Comparison of ENCODE assay signal across 11 cellular contexts in the genomic region with DNA sequence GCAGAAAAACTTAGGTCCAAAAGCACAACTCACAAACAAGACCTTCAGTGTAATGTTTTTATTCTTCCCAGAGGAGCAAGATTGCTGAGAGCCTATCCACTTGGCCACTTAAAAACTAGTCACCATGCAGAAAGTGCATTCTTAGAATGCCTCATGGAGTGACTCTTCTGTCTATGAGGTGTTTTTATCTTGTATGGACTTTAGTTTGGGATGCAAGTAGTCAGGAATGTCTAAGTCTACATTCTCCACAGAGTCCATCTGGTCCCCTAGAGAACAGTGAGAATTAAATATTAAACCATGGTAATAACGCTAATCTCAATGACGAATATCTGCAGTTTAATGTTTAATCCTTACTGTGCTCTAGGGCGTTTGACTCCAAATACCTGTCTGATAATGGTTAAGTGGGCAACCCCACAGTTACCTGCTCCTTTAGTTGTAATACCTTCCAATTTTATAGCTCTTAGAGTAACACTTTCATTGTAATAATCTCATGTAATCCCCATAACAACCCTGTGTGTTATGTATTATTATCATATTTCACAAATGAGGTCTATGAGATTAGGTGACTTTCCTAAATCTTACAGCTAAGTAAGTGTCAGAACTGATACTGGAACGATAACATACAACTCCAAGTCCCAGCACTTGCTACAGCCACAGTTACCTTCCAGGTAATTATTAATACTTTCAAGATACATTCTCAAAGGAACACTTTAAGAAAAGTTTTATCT.
DNase-seq lines count a peak whose midpoint lies in the region; ATAC-seq and TF ChIP-seq lines count a peak whose summit lies in the region.
"Had no signal": no experiment of that assay in that cellular context is flagged by ENCODE, and none has a peak within 500 bp of the region (broad histone marks: within the 10 kb centered on the region; RNA-seq: fewer than 3 reads in every experiment).

No MANE protein-coding gene starts in this region.

- H3K9ac ChIP-seq in HUES48 (ENCODE audit: low read depth, low read length) (no peak overlapping the region), endocrine pancreas (ENCODE audit: control insufficient read depth, insufficient read depth, low read length) (no peak overlapping the region)

- H3K27me3 ChIP-seq in HUES48 (ENCODE audit: control insufficient read depth, insufficient read depth, low read length) (no peaks in the 10 kb centered on the region), endocrine pancreas (ENCODE audit: control insufficient read depth, insufficient read depth, low read length) (no peaks in the 10 kb centered on the region), lower lobe of right lung (ENCODE audit: low read depth) (no peaks in the 10 kb centered on the region)
- H3K27me3 ChIP-seq: sigmoid colon had no signal

- in situ Hi-C loops in ACHN (cut with HindIII; ENCODE audit: low pct_ligation_motif_present, low pct_unique_long_range_greater_than_20kb, low sequenced_read_pairs) = no loop called here

- CTCF ChIA-PET in RWPE1 (lab: Yijun Ruan, JAX) = interaction anchor here (0.6 to 0.7 kb wide), 2 partner anchors 40 to 1300 kb away, joined by 3 read pairs; no protein-coding TSS in a partner anchor

- H3K27ac ChIP-seq in HUES48 (ENCODE audit: low read depth, low read length) (peak overlapping the region; percentile 39), lower lobe of right lung (peak overlapping the region; percentile 44), RWPE1 (no peak overlapping the region)
- H3K27ac ChIP-seq: C4-2B had no signal

- intact Hi-C loops in lower lobe of right lung (cut with DNase I) = no loop called here

- ATAC-seq in lower lobe of right lung (peak; percentile 77 to 91), GM18907 (IDR thresholded peaks at IDR 0.05; ENCODE audit: unreplicated experiment) (no peak)

- peaks cover 19% of the 10 kb centered on the region for H3K4me1 ChIP-seq in HUES48 (ENCODE audit: control insufficient read depth, insufficient read depth, low read length)
- peaks cover 6% of the 10 kb centered on the region for H3K4me1 ChIP-seq in endocrine pancreas (ENCODE audit: control insufficient read depth, insufficient read depth, low read length)
- H3K4me1 ChIP-seq in lower lobe of right lung = peaks cover 21% of the 10 kb centered on the region

- TF ChIP-seq CTCF in lower lobe of right lung (IDR thresholded peaks at IDR 0.05) (no peak), RWPE1 (conservative IDR thresholded peaks at IDR 0.05; ENCODE audit: low read depth) (no peak)

- no peaks in the 10 kb centered on the region for H3K36me3 ChIP-seq in HUES48 (ENCODE audit: control insufficient read depth, insufficient read depth, low read length)
- no peaks in the 10 kb centered on the region for H3K36me3 ChIP-seq in endocrine pancreas (ENCODE audit: control insufficient read depth, insufficient read depth, low read length)
- H3K36me3 ChIP-seq in lower lobe of right lung = no peaks in the 10 kb centered on the region
- H3K36me3 ChIP-seq: sigmoid colon had no signal

- POLR2A ChIA-PET in RWPE1 (lab: Yijun Ruan, JAX; ENCODE audit: low non-redundant PET) = no interaction called here

- DNase-seq in ACHN (peak; percentile 98), lower lobe of right lung (no peak), RWPE1 (ENCODE audit: low spot score) (no peak), NCI-H2081 (lab: John Stamatoyannopoulos, UW) (no peak), DMS153 treated with DMSO at 0.1 percent for 48 hours (lab: John Stamatoyannopoulos, UW; ENCODE audit: unreplicated experiment) (no peak)
- DNase-seq: cerebellar nuclear complex had no signal

- H3K4me3 ChIP-seq in HUES48 (ENCODE audit: low read depth, low read length) (no peak overlapping the region), endocrine pancreas (ENCODE audit: control insufficient read depth, insufficient read depth, low read length) (peak overlapping the region; percentile 17), lower lobe of right lung (no peak overlapping the region)
- H3K4me3 ChIP-seq: sigmoid colon had no signal

- H3K9me3 ChIP-seq in HUES48 (ENCODE audit: control insufficient read depth, insufficient read depth, low read length) = no peaks in the 10 kb centered on the region
- no peaks in the 10 kb centered on the region for H3K9me3 ChIP-seq in endocrine pancreas (ENCODE audit: control insufficient read depth, low read length)
- H3K9me3 ChIP-seq in lower lobe of right lung = no peaks in the 10 kb centered on the region
- H3K9me3 ChIP-seq: sigmoid colon had no signal
